1 cellular context compared by ENCODE assay signal in the genomic region with DNA sequence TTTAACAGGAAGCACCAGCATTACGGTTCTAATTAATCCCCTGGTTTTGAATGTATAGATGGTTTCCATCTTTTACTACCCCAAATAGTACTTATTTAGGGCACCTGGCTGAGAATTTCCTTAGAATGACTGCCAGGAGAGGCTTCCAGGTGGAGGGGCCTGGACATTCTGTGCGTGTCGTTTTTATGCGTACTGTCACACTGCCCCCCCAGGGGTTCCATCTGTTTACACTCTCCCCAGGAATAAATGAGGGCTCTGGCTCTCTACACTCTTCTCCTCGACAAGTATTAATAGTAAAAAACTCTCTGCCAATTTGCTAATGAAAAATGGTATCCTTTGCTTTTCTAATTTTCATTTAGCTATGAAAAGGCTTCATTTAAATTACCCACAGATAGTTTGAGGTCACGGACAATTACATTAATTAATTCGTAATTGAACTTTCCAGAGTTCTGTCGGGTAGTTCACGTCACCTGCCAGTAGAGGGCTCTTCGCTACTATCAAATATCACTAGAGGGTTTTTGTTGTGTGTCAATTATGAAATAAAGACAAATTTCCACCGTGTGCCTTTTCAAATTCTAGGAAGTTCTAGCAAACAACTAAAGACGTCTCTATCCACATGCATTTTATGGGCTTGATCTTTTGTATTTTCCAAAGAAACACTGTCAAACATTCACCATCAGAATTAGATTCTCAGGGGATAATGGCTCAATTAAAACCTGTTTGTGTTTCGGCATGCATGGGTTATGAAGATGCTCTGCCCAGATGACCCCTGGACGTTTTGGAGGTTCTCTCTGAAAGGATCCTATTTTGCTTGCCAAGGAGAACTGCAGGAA.
TF ChIP-seq lines count a peak whose summit lies in the region.

No MANE protein-coding gene starts in this region.

TF ChIP-seq in K562, 482 proteins besides CTCF, POLR2A, EP300 and RAD21 (continued from another document):
- TF ChIP-seq, protein P1, sequence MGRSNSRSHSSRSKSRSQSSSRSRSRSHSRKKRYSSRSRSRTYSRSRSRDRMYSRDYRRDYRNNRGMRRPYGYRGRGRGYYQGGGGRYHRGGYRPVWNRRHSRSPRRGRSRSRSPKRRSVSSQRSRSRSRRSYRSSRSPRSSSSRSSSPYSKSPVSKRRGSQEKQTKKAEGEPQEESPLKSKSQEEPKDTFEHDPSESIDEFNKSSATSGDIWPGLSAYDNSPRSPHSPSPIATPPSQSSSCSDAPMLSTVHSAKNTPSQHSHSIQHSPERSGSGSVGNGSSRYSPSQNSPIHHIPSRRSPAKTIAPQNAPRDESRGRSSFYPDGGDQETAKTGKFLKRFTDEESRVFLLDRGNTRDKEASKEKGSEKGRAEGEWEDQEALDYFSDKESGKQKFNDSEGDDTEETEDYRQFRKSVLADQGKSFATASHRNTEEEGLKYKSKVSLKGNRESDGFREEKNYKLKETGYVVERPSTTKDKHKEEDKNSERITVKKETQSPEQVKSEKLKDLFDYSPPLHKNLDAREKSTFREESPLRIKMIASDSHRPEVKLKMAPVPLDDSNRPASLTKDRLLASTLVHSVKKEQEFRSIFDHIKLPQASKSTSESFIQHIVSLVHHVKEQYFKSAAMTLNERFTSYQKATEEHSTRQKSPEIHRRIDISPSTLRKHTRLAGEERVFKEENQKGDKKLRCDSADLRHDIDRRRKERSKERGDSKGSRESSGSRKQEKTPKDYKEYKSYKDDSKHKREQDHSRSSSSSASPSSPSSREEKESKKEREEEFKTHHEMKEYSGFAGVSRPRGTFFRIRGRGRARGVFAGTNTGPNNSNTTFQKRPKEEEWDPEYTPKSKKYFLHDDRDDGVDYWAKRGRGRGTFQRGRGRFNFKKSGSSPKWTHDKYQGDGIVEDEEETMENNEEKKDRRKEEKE (IDR thresholded peaks at IDR 0.05; ENCODE audit: borderline replicate concordance in 1 of 2, control insufficient read depth in 1 of 2, low read depth in 2 of 2, low read length in 1 of 2): no peak
- TF ChIP-seq SMARCA5 (IDR thresholded peaks at IDR 0.05): no peak
- TF ChIP-seq TBP (optimal IDR thresholded peaks at IDR 0.05; ENCODE audit: low read depth, low read length): no peak
- no peak for TF ChIP-seq CEBPB (tag; IDR thresholded peaks at IDR 0.05)
- TF ChIP-seq ZNF717 (CRISPR knock-in tag; IDR thresholded peaks at IDR 0.05): no peak
- no peak for TF ChIP-seq BMI1 (IDR thresholded peaks at IDR 0.05; ENCODE audit: low read length)
- TF ChIP-seq NFIC (IDR thresholded peaks at IDR 0.05): no peak
- TF ChIP-seq RBM14 (IDR thresholded peaks at IDR 0.05; ENCODE audit: borderline replicate concordance, insufficient read depth, low read depth, low read length): no peak
- TF ChIP-seq RFX1 (IDR thresholded peaks at IDR 0.05): no peak
- TF ChIP-seq NR2C2 (CRISPR knock-in tag; IDR thresholded peaks at IDR 0.05): no peak
- TF ChIP-seq NR2C2 (tag; IDR thresholded peaks at IDR 0.05): no peak
- TF ChIP-seq, protein P2, sequence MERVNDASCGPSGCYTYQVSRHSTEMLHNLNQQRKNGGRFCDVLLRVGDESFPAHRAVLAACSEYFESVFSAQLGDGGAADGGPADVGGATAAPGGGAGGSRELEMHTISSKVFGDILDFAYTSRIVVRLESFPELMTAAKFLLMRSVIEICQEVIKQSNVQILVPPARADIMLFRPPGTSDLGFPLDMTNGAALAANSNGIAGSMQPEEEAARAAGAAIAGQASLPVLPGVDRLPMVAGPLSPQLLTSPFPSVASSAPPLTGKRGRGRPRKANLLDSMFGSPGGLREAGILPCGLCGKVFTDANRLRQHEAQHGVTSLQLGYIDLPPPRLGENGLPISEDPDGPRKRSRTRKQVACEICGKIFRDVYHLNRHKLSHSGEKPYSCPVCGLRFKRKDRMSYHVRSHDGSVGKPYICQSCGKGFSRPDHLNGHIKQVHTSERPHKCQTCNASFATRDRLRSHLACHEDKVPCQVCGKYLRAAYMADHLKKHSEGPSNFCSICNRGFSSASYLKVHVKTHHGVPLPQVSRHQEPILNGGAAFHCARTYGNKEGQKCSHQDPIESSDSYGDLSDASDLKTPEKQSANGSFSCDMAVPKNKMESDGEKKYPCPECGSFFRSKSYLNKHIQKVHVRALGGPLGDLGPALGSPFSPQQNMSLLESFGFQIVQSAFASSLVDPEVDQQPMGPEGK (CRISPR knock-in tag; IDR thresholded peaks at IDR 0.05; ENCODE audit: borderline replicate concordance): no peak
- no peak for TF ChIP-seq ZBTB17 (CRISPR knock-in tag; IDR thresholded peaks at IDR 0.05)
- TF ChIP-seq CBFA2T3 (IDR thresholded peaks at IDR 0.05): no peak
- TF ChIP-seq ZNF24 (IDR thresholded peaks at IDR 0.05): 0 out of 2 replicates have a peak, but pooled peaks have one; percentile 6
- no peak for TF ChIP-seq PHF21A (IDR thresholded peaks at IDR 0.05; ENCODE audit: borderline replicate concordance, low read depth)
- TF ChIP-seq ZBTB8A (IDR thresholded peaks at IDR 0.05; ENCODE audit: partially characterized antibody): no peak
- 0 out of 2 replicates have a peak, but pooled peaks have one; percentile 8 for TF ChIP-seq SMC3 (conservative IDR thresholded peaks at IDR 0.05; ENCODE audit: insufficient read depth, low read depth, low read length)
